Comparison of ENCODE assay signal across 16 cellular contexts in the genomic region with DNA sequence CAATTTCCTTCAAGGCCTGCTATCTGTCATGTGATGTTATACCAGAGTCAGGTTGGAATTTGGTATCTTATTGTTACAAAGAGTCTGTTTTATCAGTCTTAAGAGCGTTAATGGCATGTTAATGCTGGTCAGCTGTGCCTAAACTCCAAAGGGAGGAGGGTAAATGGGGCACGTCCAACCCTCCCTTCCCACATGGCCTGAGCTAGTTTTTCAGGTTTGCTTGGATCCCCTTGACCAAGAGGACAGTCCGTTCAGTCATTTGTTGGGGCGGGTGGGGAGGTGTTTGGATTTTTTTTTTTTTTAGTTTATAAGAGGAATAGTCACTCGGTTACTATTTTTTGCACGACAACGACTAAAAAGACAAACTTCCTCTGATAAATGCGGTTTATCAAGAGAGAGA.
A peak's percentile ranks its signal among the peaks of the same experiment; 100 is the strongest.
DNase-seq lines count a peak whose midpoint lies in the region; ATAC-seq and TF ChIP-seq lines count a peak whose summit lies in the region.
"Had no signal": no experiment of that assay in that cellular context is flagged by ENCODE, and none has a peak within 500 bp of the region (broad histone marks: within the 10 kb centered on the region; RNA-seq: fewer than 3 reads in every experiment).

No MANE protein-coding gene starts in this region.

- no peaks in the 10 kb centered on the region for H3K9me3 ChIP-seq in KOPT-K1 (ENCODE audit: insufficient read depth, low read length, poor library complexity, severe bottlenecking)
- H3K9me3 ChIP-seq in left lung = no peaks in the 10 kb centered on the region
- H3K9me3 ChIP-seq in thymus (ENCODE audit: control insufficient read depth) = no peaks in the 10 kb centered on the region
- H3K9me3 ChIP-seq: SK-N-SH had no signal

- peak; percentile 69 for DNase-seq in DMS53 (lab: John Stamatoyannopoulos, UW)
- DNase-seq in left lung = no peak
- no peak for DNase-seq in MCF 10A (ENCODE audit: unreplicated experiment)
- no peak for DNase-seq in central memory CD4-positive, alpha-beta T cell
- DNase-seq in NCI-H1436 treated with DMSO at 0.1 percent for 48 hours (lab: John Stamatoyannopoulos, UW) = no peak
- DNase-seq: AML-193; CD8-positive, alpha-beta T cell; H7; NCI-H1092 treated with DMSO at 0.1 percent for 48 hours; NCI-H1694 treated with DMSO at 0.1 percent for 48 hours; NCI-H69; NK-92 treated with Interleukin-12 subunit alpha and Interleukin-12 subunit beta, amount 100 ng/mL, for 24 hours; SK-N-SH had no signal

- H3K4me3 Mint-ChIP-seq in MCF 10A (ENCODE audit: unreplicated experiment) = no peak overlapping the region
- H3K4me3 Mint-ChIP-seq: CD8-positive, alpha-beta T cell had no signal

- intact Hi-C loops in left lung (cut with DNase I) (no loop called here), MCF 10A (cut with micrococcal nuclease) (no loop called here)

- H3K27ac ChIP-seq in KOPT-K1 (ENCODE audit: low read depth, low read length, poor library complexity, severe bottlenecking) = peak overlapping the region; percentile 34
- H3K27ac ChIP-seq in left lung = no peak overlapping the region
- H3K27ac ChIP-seq in thymus (ENCODE audit: low read depth) = peak overlapping the region; percentile 91

- H3K27ac Mint-ChIP-seq in MCF 10A (ENCODE audit: low read depth, unreplicated experiment) = no peak overlapping the region
- H3K27ac Mint-ChIP-seq: CD8-positive, alpha-beta T cell had no signal

- WGBS in thymus = 88% methylated on average over 8 of the region's 8 CpGs

- ATAC-seq in left lung = peak; percentile 78
- ATAC-seq: CD8-positive, alpha-beta T cell had no signal

- no peaks in the 10 kb centered on the region for H3K9me3 Mint-ChIP-seq in MCF 10A (ENCODE audit: unreplicated experiment)
- H3K9me3 Mint-ChIP-seq: CD8-positive, alpha-beta T cell; IgD-negative memory B cell had no signal

- H3K27me3 Mint-ChIP-seq in MCF 10A (ENCODE audit: insufficient read depth, unreplicated experiment) = no peaks in the 10 kb centered on the region

- H3K4me3 ChIP-seq in left lung (no peak overlapping the region), thymus (ENCODE audit: low read length) (no peak overlapping the region)

- H3K36me3 ChIP-seq in KOPT-K1 (ENCODE audit: insufficient read depth, low read length) = no peaks in the 10 kb centered on the region
- H3K36me3 ChIP-seq in left lung = no peaks in the 10 kb centered on the region
- no peaks in the 10 kb centered on the region for H3K36me3 ChIP-seq in thymus (ENCODE audit: control insufficient read depth, insufficient read depth)

- no TSS peak for BruUV-seq in MCF 10A (replicated peaks; lab: Mats Ljungman, UMichigan)

- TF ChIP-seq CTCF in left lung (IDR thresholded peaks at IDR 0.05) (no peak), MCF 10A (IDR thresholded peaks at IDR 0.05; ENCODE audit: unreplicated experiment) (no peak)

- H3K4me1 ChIP-seq in left lung (peaks cover 0 to 39% of the 10 kb centered on the region in 2 donors), thymus (ENCODE audit: control insufficient read depth, insufficient read depth, low read length) (peaks cover 45% of the 10 kb centered on the region)

- POLR2A ChIA-PET in MCF 10A (lab: Yijun Ruan, JAX) = interaction anchor here (0.9 to 9.1 kb wide), 10 partner anchors 8 to 64 kb away, joined by 3 to 308 read pairs (median 44); partner anchors contain the start of gene LYST

- H3K27me3 ChIP-seq in left lung (no peaks in the 10 kb centered on the region), thymus (ENCODE audit: control insufficient read depth, insufficient read depth) (no peaks in the 10 kb centered on the region)

- H3K36me3 Mint-ChIP-seq in MCF 10A (ENCODE audit: insufficient read depth, unreplicated experiment) = no peaks in the 10 kb centered on the region
- H3K36me3 Mint-ChIP-seq: CD8-positive, alpha-beta T cell; IgD-negative memory B cell had no signal

- CTCF ChIA-PET in MCF 10A (lab: Yijun Ruan, JAX) = interaction anchor here (1.1 to 7.8 kb wide), 6 partner anchors 12 to 100 kb away, joined by 3 to 112 read pairs (median 34); partner anchors contain the start of gene LYST

- H3K4me1 Mint-ChIP-seq in MCF 10A (ENCODE audit: insufficient read depth, unreplicated experiment) = peaks cover 44% of the 10 kb centered on the region

Comparison
In these comparisons a context has a peak if more than half of its experiments do, and no peak if none do; other contexts are left out.
1. H3K27ac ChIP-seq: peak in KOPT-K1 (single experiment) and thymus (single experiment); none in left lung (0 of 2).